8 cellular contexts compared by ENCODE assay signal in genomic region chr12:29781705-29782266, GRCh38. TPM values are rescaled to one million over a fixed set of nuclear protein-coding genes. Genes with fewer than 3 reads are reported as not detected.
DNase-seq lines count a peak whose midpoint lies in the region; ATAC-seq lines count a peak whose summit lies in the region.

No MANE protein-coding gene starts in this region.

- H3K4me1 Mint-ChIP-seq in dendritic cell treated with granulocyte-macrophage colony-stimulating factor and Interleukin-4, amounts not matched to agents 40 ng/mL and 50 ng/mL, for 4 days (ENCODE audit: low read depth), result peaks cover 16% of the 10 kb centered on the region
- no peaks in the 10 kb centered on the region for H3K4me1 Mint-ChIP-seq in stimulated activated effector memory CD8-positive, alpha-beta T cell treated with anti-CD3 and anti-CD28 coated beads, Interleukin-12 subunit alpha, Interleukin-12 subunit beta, amount 100 ng/mL, for 72 hours

- ATAC-seq in GM19455 (IDR thresholded peaks at IDR 0.05; ENCODE audit: unreplicated experiment) (peak; percentile 36), HG03097 (IDR thresholded peaks at IDR 0.05; ENCODE audit: low FRiP score, unreplicated experiment) (peak; percentile 27)
- no peak for ATAC-seq in stimulated activated effector memory CD8-positive, alpha-beta T cell treated with anti-CD3 and anti-CD28 coated beads, Interleukin-12 subunit alpha, Interleukin-12 subunit beta, amount 100 ng/mL, for 72 hours

- no peaks in the 10 kb centered on the region for H3K27me3 ChIP-seq in skeletal muscle satellite cell (ENCODE audit: control insufficient read depth, insufficient read depth, low read length)

- peaks cover 6% of the 10 kb centered on the region for H3K36me3 ChIP-seq in skeletal muscle satellite cell (ENCODE audit: insufficient read depth, low read length)

- intact Hi-C loops in dendritic cell treated with granulocyte-macrophage colony-stimulating factor and Interleukin-4, amounts not matched to agents 40 ng/mL and 50 ng/mL, for 4 days (cut with micrococcal nuclease), result no loop called here

- H3K4me1 ChIP-seq in skeletal muscle satellite cell (ENCODE audit: control insufficient read depth, insufficient read depth, low read length), result peaks cover 14% of the 10 kb centered on the region

- peaks cover 8% of the 10 kb centered on the region for H3K36me3 Mint-ChIP-seq in dendritic cell treated with granulocyte-macrophage colony-stimulating factor and Interleukin-4, amounts not matched to agents 40 ng/mL and 50 ng/mL, for 4 days (ENCODE audit: low read depth)
- H3K36me3 Mint-ChIP-seq in stimulated activated effector memory CD8-positive, alpha-beta T cell treated with anti-CD3 and anti-CD28 coated beads, Interleukin-12 subunit alpha, Interleukin-12 subunit beta, amount 100 ng/mL, for 72 hours, result no peaks in the 10 kb centered on the region

- no peaks in the 10 kb centered on the region for H3K9me3 ChIP-seq in skeletal muscle satellite cell (replicated peaks; ENCODE audit: low read length)

- in situ Hi-C loops in ACHN (cut with HindIII; ENCODE audit: low pct_ligation_motif_present, low pct_unique_long_range_greater_than_20kb, low sequenced_read_pairs), result no loop called here

- H3K4me3 Mint-ChIP-seq in dendritic cell treated with granulocyte-macrophage colony-stimulating factor and Interleukin-4, amounts not matched to agents 40 ng/mL and 50 ng/mL, for 4 days, result peak overlapping the region; percentile 95
- no peak overlapping the region for H3K4me3 Mint-ChIP-seq in stimulated activated effector memory CD8-positive, alpha-beta T cell treated with anti-CD3 and anti-CD28 coated beads, Interleukin-12 subunit alpha, Interleukin-12 subunit beta, amount 100 ng/mL, for 72 hours

- peaks cover 29% of the 10 kb centered on the region for H3K27me3 Mint-ChIP-seq in dendritic cell treated with granulocyte-macrophage colony-stimulating factor and Interleukin-4, amounts not matched to agents 40 ng/mL and 50 ng/mL, for 4 days

- peak overlapping the region; percentile 94 for H3K4me3 ChIP-seq in skeletal muscle satellite cell (ENCODE audit: low read length)

- H3K9me3 Mint-ChIP-seq in dendritic cell treated with granulocyte-macrophage colony-stimulating factor and Interleukin-4, amounts not matched to agents 40 ng/mL and 50 ng/mL, for 4 days, result peaks cover 3% of the 10 kb centered on the region
- peaks cover 7% of the 10 kb centered on the region for H3K9me3 Mint-ChIP-seq in stimulated activated effector memory CD8-positive, alpha-beta T cell treated with anti-CD3 and anti-CD28 coated beads, Interleukin-12 subunit alpha, Interleukin-12 subunit beta, amount 100 ng/mL, for 72 hours

- peak overlapping the region; percentile 90 for H3K4me2 ChIP-seq in skeletal muscle satellite cell (ENCODE audit: low read length)

- DNase-seq in SIG-M5 treated with dmso at 0.1 percent for 504 hours (lab: John Stamatoyannopoulos, UW; ENCODE audit: unreplicated experiment), result no peak
- no peak for DNase-seq in ACHN
- no peak for DNase-seq in stimulated activated effector memory CD8-positive, alpha-beta T cell treated with anti-CD3 and anti-CD28 coated beads, Interleukin-12 subunit alpha, Interleukin-12 subunit beta, amount 100 ng/mL, for 72 hours (ENCODE audit: low spot score in 2 of 2)
- DNase-seq in epidermal melanocyte (ENCODE audit: insufficient read length, low spot score), result no peak

- H3K27ac Mint-ChIP-seq in dendritic cell treated with granulocyte-macrophage colony-stimulating factor and Interleukin-4, amounts not matched to agents 40 ng/mL and 50 ng/mL, for 4 days, result peak overlapping the region; percentile 91
- H3K27ac Mint-ChIP-seq in stimulated activated effector memory CD8-positive, alpha-beta T cell treated with anti-CD3 and anti-CD28 coated beads, Interleukin-12 subunit alpha, Interleukin-12 subunit beta, amount 100 ng/mL, for 72 hours, result no peak overlapping the region

- peak overlapping the region; percentile 95 for H3K9ac ChIP-seq in skeletal muscle satellite cell (ENCODE audit: low read depth, low read length)

RNA-seq across cellular contexts. Expression of gene TMTC1, which starts 2.0 kb away (rescaled TPM):
- total RNA-seq in skeletal muscle satellite cell (2012; rRNA removed), result 69.9 and 94.0 TPM in 2 replicates
